Comparison of ENCODE assay signal across 7 cellular contexts in genomic region chr19:40450664-40451063, GRCh38. TPM values are rescaled to one million over a fixed set of nuclear protein-coding genes. Genes with fewer than 3 reads are reported as not detected.
"Had no signal": no experiment of that assay in that cellular context is flagged by ENCODE, and none has a peak within 500 bp of the region (broad histone marks: within the 10 kb centered on the region; RNA-seq: fewer than 3 reads in every experiment).

No MANE protein-coding gene starts in this region.

- DNase-seq: GM23248, GOT3, H7, KG1 had no signal

- ATAC-seq: HCT116 had no signal

- H3K27me3 Mint-ChIP-seq: IgD-negative memory B cell had no signal

- H3K9me3 Mint-ChIP-seq: IgD-negative memory B cell had no signal

- H3K27ac ChIP-seq: GM23248 had no signal

- H3K9me3 ChIP-seq: HAP-1 had no signal

- H3K4me3 Mint-ChIP-seq: IgD-negative memory B cell had no signal

- H3K9ac ChIP-seq: GM23248 had no signal

- H2AFZ ChIP-seq: GM23248 had no signal

- H3K27ac Mint-ChIP-seq: IgD-negative memory B cell had no signal

- H3K4me3 ChIP-seq: GM23248, HAP-1 had no signal

RNA-seq across cellular contexts. Expression of gene SPTBN4, which starts 16.1 kb away (rescaled TPM):
- polyA plus RNA-seq: IgD-negative memory B cell had no signal
